In the genomic region with DNA sequence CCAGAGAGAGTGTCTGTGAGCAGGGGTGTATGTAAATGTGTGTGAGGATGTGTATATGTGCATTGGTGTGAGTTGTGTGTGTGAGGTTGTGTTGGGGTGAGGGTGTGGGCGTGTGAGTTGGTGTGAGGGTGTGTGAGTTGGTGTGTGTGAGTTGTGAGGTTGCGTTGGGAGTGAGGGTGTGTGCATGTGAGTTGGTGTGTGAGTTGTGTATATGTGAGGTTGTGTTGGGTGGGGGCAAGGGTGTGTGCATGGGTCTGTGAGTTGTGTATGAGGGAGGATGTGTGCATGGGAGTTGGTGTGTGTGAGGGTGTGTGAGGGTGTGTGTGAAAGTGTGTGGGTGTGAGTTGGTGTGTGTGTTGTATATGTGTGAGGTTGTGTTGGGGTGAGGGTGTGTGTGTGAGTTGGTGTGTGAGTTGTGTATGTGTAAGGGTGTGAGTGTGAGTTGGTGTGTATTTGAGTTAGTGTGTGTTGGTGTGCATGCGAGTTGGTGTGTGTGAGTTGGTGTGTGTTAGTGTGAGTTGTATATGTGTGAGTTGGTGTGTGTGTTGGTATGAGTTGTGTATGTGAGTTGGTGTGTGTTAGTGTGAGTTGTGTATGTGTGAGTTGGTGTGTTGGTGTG, we compare ENCODE assay signal across 1 cellular context.
TF ChIP-seq lines count a peak whose summit lies in the region.

No MANE protein-coding gene starts in this region.

TF ChIP-seq in HepG2, 621 proteins besides CTCF, POLR2A, EP300 and RAD21 (continued from another document):
- TF ChIP-seq, protein P1, sequence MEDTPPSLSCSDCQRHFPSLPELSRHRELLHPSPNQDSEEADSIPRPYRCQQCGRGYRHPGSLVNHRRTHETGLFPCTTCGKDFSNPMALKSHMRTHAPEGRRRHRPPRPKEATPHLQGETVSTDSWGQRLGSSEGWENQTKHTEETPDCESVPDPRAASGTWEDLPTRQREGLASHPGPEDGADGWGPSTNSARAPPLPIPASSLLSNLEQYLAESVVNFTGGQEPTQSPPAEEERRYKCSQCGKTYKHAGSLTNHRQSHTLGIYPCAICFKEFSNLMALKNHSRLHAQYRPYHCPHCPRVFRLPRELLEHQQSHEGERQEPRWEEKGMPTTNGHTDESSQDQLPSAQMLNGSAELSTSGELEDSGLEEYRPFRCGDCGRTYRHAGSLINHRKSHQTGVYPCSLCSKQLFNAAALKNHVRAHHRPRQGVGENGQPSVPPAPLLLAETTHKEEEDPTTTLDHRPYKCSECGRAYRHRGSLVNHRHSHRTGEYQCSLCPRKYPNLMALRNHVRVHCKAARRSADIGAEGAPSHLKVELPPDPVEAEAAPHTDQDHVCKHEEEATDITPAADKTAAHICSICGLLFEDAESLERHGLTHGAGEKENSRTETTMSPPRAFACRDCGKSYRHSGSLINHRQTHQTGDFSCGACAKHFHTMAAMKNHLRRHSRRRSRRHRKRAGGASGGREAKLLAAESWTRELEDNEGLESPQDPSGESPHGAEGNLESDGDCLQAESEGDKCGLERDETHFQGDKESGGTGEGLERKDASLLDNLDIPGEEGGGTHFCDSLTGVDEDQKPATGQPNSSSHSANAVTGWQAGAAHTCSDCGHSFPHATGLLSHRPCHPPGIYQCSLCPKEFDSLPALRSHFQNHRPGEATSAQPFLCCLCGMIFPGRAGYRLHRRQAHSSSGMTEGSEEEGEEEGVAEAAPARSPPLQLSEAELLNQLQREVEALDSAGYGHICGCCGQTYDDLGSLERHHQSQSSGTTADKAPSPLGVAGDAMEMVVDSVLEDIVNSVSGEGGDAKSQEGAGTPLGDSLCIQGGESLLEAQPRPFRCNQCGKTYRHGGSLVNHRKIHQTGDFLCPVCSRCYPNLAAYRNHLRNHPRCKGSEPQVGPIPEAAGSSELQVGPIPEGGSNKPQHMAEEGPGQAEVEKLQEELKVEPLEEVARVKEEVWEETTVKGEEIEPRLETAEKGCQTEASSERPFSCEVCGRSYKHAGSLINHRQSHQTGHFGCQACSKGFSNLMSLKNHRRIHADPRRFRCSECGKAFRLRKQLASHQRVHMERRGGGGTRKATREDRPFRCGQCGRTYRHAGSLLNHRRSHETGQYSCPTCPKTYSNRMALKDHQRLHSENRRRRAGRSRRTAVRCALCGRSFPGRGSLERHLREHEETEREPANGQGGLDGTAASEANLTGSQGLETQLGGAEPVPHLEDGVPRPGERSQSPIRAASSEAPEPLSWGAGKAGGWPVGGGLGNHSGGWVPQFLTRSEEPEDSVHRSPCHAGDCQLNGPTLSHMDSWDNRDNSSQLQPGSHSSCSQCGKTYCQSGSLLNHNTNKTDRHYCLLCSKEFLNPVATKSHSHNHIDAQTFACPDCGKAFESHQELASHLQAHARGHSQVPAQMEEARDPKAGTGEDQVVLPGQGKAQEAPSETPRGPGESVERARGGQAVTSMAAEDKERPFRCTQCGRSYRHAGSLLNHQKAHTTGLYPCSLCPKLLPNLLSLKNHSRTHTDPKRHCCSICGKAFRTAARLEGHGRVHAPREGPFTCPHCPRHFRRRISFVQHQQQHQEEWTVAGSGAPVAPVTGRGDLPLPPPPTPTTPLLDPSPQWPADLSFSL (CRISPR knock-in tag; IDR thresholded peaks at IDR 0.05): peak; percentile 80
